Comparison of ENCODE assay signal across 1 cellular context in the genomic region with DNA sequence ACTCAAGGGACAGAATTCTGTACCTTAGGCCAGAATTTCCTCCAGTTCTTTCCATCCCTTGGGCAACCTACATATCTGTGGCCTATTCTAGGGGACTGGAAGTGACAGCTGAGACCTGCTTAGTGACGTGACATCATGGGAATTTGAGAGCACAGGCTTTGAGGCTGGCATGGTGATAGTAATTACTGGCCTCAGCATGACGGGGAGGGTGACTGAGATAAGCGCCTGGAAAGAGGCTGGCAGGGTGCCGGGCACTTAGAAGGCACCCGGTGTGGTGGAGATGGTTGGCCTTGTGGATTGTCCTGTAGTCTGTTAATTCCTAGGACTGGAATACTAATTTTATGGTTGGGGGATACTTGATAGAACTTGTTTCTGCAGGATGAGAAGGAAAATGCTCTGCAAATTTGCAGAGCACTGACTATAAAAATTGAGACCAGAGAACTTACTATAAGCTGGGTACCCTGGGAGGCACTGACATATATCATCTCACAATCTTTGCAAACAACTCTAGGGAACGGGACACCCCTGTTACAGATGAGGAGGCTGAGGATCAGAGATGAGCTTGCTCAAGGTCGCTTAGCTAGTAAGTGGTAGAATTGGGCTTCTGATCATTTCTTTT.
TF ChIP-seq lines count a peak whose summit lies in the region.

No MANE protein-coding gene starts in this region.

TF ChIP-seq in HEK293, 187 proteins besides CTCF, POLR2A, EP300 and RAD21 (continued from another document):
- TF ChIP-seq ZNF561 (tag by site-specific recombination; IDR thresholded peaks at IDR 0.05; ENCODE audit: borderline replicate concordance) (0 out of 2 replicates have a peak, but pooled peaks have one; percentile 71), ZFP37 (tag by site-specific recombination; IDR thresholded peaks at IDR 0.05) (no peak), ZFP69B (tag by site-specific recombination; IDR thresholded peaks at IDR 0.05) (peak; percentile 48; the same call in 1 of the 2 replicates), RBAK (tag by site-specific recombination; IDR thresholded peaks at IDR 0.05) (no peak), ZNF335 (tag by site-specific recombination; conservative IDR thresholded peaks at IDR 0.05) (peak; percentile 68), MYNN (tag by site-specific recombination; IDR thresholded peaks at IDR 0.05; ENCODE audit: borderline replicate concordance) (no peak), ZNF600 (tag by site-specific recombination; IDR thresholded peaks at IDR 0.05) (0 out of 2 replicates have a peak, but pooled peaks have one; percentile 27), IKZF3 (tag by site-specific recombination; IDR thresholded peaks at IDR 0.05) (peak; percentile 63; the same call in 1 of the 2 replicates), ZBTB21 (tag by site-specific recombination; IDR thresholded peaks at IDR 0.05) (peak; percentile 93), ZSCAN16 (tag by site-specific recombination; IDR thresholded peaks at IDR 0.05) (no peak), ZNF184 (tag by site-specific recombination; IDR thresholded peaks at IDR 0.05) (0 out of 2 replicates have a peak, but pooled peaks have one; percentile 7), ZNF10 (tag by site-specific recombination; IDR thresholded peaks at IDR 0.05) (peak; percentile 26; the same call in 1 of the 2 replicates), GLIS2 (tag by site-specific recombination; IDR thresholded peaks at IDR 0.05) (0 out of 2 replicates have a peak, but pooled peaks have one; percentile 31), ZSCAN30 (tag by site-specific recombination; IDR thresholded peaks at IDR 0.05) (peak; percentile 51; the same call in 1 of the 2 replicates), ZNF629 (tag by site-specific recombination; IDR thresholded peaks at IDR 0.05) (peak; percentile 96), FEZF1 (tag by site-specific recombination; IDR thresholded peaks at IDR 0.05) (peak; percentile 92), ZNF843 (tag by site-specific recombination; IDR thresholded peaks at IDR 0.05) (peak; percentile 63)
- TF ChIP-seq, protein P1, sequence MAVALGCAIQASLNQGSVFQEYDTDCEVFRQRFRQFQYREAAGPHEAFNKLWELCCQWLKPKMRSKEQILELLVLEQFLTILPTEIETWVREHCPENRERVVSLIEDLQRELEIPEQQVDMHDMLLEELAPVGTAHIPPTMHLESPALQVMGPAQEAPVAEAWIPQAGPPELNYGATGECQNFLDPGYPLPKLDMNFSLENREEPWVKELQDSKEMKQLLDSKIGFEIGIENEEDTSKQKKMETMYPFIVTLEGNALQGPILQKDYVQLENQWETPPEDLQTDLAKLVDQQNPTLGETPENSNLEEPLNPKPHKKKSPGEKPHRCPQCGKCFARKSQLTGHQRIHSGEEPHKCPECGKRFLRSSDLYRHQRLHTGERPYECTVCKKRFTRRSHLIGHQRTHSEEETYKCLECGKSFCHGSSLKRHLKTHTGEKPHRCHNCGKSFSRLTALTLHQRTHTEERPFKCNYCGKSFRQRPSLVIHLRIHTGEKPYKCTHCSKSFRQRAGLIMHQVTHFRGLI (tag by site-specific recombination; IDR thresholded peaks at IDR 0.05) = peak; percentile 89
- TF ChIP-seq, protein P2, sequence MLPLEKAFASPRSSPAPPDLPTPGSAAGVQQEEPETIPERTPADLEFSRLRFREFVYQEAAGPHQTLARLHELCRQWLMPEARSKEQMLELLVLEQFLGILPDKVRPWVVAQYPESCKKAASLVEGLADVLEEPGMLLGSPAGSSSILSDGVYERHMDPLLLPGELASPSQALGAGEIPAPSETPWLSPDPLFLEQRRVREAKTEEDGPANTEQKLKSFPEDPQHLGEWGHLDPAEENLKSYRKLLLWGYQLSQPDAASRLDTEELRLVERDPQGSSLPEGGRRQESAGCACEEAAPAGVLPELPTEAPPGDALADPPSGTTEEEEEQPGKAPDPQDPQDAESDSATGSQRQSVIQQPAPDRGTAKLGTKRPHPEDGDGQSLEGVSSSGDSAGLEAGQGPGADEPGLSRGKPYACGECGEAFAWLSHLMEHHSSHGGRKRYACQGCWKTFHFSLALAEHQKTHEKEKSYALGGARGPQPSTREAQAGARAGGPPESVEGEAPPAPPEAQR (tag by site-specific recombination; IDR thresholded peaks at IDR 0.05) = no peak
- TF ChIP-seq, protein P3, sequence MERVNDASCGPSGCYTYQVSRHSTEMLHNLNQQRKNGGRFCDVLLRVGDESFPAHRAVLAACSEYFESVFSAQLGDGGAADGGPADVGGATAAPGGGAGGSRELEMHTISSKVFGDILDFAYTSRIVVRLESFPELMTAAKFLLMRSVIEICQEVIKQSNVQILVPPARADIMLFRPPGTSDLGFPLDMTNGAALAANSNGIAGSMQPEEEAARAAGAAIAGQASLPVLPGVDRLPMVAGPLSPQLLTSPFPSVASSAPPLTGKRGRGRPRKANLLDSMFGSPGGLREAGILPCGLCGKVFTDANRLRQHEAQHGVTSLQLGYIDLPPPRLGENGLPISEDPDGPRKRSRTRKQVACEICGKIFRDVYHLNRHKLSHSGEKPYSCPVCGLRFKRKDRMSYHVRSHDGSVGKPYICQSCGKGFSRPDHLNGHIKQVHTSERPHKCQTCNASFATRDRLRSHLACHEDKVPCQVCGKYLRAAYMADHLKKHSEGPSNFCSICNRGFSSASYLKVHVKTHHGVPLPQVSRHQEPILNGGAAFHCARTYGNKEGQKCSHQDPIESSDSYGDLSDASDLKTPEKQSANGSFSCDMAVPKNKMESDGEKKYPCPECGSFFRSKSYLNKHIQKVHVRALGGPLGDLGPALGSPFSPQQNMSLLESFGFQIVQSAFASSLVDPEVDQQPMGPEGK (tag by site-specific recombination; IDR thresholded peaks at IDR 0.05) = peak; percentile 33
- TF ChIP-seq, protein P4, sequence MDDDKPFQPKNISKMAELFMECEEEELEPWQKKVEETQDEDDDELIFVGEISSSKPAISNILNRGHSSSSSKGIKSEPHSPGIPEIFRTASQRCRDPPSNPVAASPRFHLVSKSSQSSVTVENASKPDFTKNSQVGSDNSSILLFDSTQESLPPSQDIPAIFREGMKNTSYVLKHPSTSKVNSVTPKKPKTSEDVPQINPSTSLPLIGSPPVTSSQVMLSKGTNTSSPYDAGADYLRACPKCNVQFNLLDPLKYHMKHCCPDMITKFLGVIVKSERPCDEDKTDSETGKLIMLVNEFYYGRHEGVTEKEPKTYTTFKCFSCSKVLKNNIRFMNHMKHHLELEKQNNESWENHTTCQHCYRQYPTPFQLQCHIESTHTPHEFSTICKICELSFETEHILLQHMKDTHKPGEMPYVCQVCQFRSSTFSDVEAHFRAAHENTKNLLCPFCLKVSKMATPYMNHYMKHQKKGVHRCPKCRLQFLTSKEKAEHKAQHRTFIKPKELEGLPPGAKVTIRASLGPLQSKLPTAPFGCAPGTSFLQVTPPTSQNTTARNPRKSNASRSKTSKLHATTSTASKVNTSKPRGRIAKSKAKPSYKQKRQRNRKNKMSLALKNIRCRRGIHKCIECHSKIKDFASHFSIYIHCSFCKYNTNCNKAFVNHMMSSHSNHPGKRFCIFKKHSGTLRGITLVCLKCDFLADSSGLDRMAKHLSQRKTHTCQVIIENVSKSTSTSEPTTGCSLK (tag by site-specific recombination; IDR thresholded peaks at IDR 0.05) = no peak
